19 cellular contexts compared by ENCODE assay signal in the genomic region with DNA sequence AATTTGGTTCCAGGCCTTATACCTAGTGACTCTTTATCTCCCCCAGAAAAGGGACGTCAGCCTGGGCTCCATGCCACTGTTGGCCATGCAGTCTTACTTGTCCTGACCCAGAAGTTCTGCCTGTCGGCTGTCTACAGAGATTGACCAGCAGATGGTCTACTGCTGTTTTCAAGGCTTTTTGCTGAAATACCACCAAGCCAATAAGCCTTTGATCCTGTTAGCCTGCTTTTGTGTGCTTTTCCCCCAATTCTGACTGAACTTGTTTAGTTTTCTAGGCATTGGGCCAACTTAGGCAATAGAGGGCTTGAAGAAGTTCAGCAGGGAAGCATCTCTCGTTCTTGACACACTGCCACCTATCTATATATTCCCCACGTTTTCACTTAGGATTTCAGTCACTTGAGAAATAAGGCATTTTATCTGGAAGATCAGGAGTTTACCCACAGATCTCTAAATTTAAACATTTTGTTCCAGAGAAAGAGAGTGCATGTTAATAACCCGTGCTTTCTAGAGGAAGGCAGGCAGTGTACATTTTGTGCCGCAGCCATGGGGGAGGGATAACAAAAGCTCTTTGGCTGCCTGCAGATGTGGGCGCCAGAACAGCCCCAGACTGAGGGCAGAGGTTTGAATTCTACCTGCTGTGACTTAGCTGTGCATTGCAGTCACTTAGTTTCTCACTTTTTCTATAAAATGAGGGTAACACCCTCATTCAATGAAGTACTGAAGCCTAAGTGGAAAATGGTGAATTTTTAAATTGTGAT. TPM values are rescaled to one million over a fixed set of nuclear protein-coding genes. Genes with fewer than 3 reads are reported as not detected.
A peak's percentile ranks its signal among the peaks of the same experiment; 100 is the strongest.
DNase-seq lines count a peak whose midpoint lies in the region; ATAC-seq and TF ChIP-seq lines count a peak whose summit lies in the region.
"Had no signal": no experiment of that assay in that cellular context is flagged by ENCODE, and none has a peak within 500 bp of the region (broad histone marks: within the 10 kb centered on the region; RNA-seq: fewer than 3 reads in every experiment).

No MANE protein-coding gene starts in this region.

- H3K9me3 ChIP-seq in naive thymus-derived CD4-positive, alpha-beta T cell (ENCODE audit: control insufficient read depth in 2 of 3, low read length in 3 of 3), result no peaks in the 10 kb centered on the region
- no peaks in the 10 kb centered on the region for H3K9me3 ChIP-seq in thyroid gland
- H3K9me3 ChIP-seq: Caco-2, SK-N-SH had no signal

- in situ Hi-C loops in KBM-7 (cut with MboI; ENCODE audit: low pct_unique_long_range_greater_than_20kb, low sequenced_read_pairs), result no loop called here

- ATAC-seq in Right ventricle myocardium inferior, result peak; percentile 79
- ATAC-seq in naive thymus-derived CD4-positive, alpha-beta T cell, result no peak
- ATAC-seq: activated CD8-positive, alpha-beta T cell treated with anti-CD3 and anti-CD28 coated beads for 36 hours; PC-3 had no signal

- no peaks in the 10 kb centered on the region for H3K4me1 Mint-ChIP-seq in naive thymus-derived CD4-positive, alpha-beta T cell
- no peaks in the 10 kb centered on the region for H3K4me1 Mint-ChIP-seq in activated naive CD4-positive, alpha-beta T cell treated with anti-CD3 and anti-CD28 coated beads, Interleukin-2, amount 10 ng/mL, durations not matched to agents 7 days and 5 days

- TF ChIP-seq POLR2A in thyroid gland (IDR thresholded peaks at IDR 0.05), result no peak

- no peak for TF ChIP-seq CTCF in fibroblast of the aortic adventitia (IDR thresholded peaks at IDR 0.05; ENCODE audit: insufficient read depth, low read length)
- TF ChIP-seq CTCF in thyroid gland (IDR thresholded peaks at IDR 0.05), result no peak

- no peak overlapping the region for H3K4me3 ChIP-seq in fibroblast of the aortic adventitia (ENCODE audit: low read depth, low read length)
- H3K4me3 ChIP-seq in naive thymus-derived CD4-positive, alpha-beta T cell (ENCODE audit: low read length), result no peak overlapping the region
- H3K4me3 ChIP-seq in thyroid gland (replicated peaks in 1 of 3), result no peak overlapping the region

- H3K9me3 Mint-ChIP-seq in naive thymus-derived CD4-positive, alpha-beta T cell, result no peaks in the 10 kb centered on the region
- H3K9me3 Mint-ChIP-seq in activated naive CD4-positive, alpha-beta T cell treated with anti-CD3 and anti-CD28 coated beads, Interleukin-2, amount 10 ng/mL, durations not matched to agents 7 days and 5 days, result no peaks in the 10 kb centered on the region
- H3K9me3 Mint-ChIP-seq: activated CD8-positive, alpha-beta T cell treated with anti-CD3 and anti-CD28 coated beads for 36 hours; activated T-helper 2 cell treated with anti-CD3 and anti-CD28 coated beads, Interferon-gamma antibody, Interleukin-2, Interleukin-4, amounts not matched to agents 10 μg/mL and 5 μg/mL and 100 μg/mL, durations not matched to agents 14 hours and 24 hours and 36 hours; HFFc6 had no signal

- no peaks in the 10 kb centered on the region for H3K4me1 ChIP-seq in naive thymus-derived CD4-positive, alpha-beta T cell (ENCODE audit: control insufficient read depth in 2 of 2, insufficient read depth in 2 of 2, low read length in 2 of 2)
- peaks cover 0 to 5% of the 10 kb centered on the region in 2 donors for H3K4me1 ChIP-seq in thyroid gland
- H3K4me1 ChIP-seq: Caco-2 had no signal

- H3K27ac Mint-ChIP-seq in naive thymus-derived CD4-positive, alpha-beta T cell, result peak overlapping the region in 6 of 9 donors; percentile 4 to 81 (median 54)
- no peak overlapping the region for H3K27ac Mint-ChIP-seq in activated naive CD4-positive, alpha-beta T cell treated with anti-CD3 and anti-CD28 coated beads, Interleukin-2, amount 10 ng/mL, durations not matched to agents 7 days and 5 days
- H3K27ac Mint-ChIP-seq: activated CD8-positive, alpha-beta T cell treated with anti-CD3 and anti-CD28 coated beads for 36 hours; activated T-helper 2 cell treated with anti-CD3 and anti-CD28 coated beads, Interferon-gamma antibody, Interleukin-2, Interleukin-4, amounts not matched to agents 10 μg/mL and 5 μg/mL and 100 μg/mL, durations not matched to agents 14 hours and 24 hours and 36 hours; HFFc6 had no signal

- H3K36me3 ChIP-seq in naive thymus-derived CD4-positive, alpha-beta T cell (ENCODE audit: control insufficient read depth in 2 of 3, insufficient read depth in 3 of 3, low read length in 3 of 3), result peaks cover 7 to 75% (median 30%) of the 10 kb centered on the region in 3 experiments
- peaks cover 43 to 53% of the 10 kb centered on the region in 2 donors for H3K36me3 ChIP-seq in thyroid gland

- 41 to 48% methylated on average over 7 of the region's 7 CpGs for WGBS in thyroid gland, 2 donors

- H3K27ac ChIP-seq in naive thymus-derived CD4-positive, alpha-beta T cell (ENCODE audit: low read depth, low read length), result no peak overlapping the region
- no peak overlapping the region for H3K27ac ChIP-seq in thyroid gland

- no peak overlapping the region for H3K4me3 Mint-ChIP-seq in naive thymus-derived CD4-positive, alpha-beta T cell
- H3K4me3 Mint-ChIP-seq in activated naive CD4-positive, alpha-beta T cell treated with anti-CD3 and anti-CD28 coated beads, Interleukin-2, amount 10 ng/mL, durations not matched to agents 7 days and 5 days, result no peak overlapping the region
- H3K4me3 Mint-ChIP-seq: activated CD8-positive, alpha-beta T cell treated with anti-CD3 and anti-CD28 coated beads for 36 hours; HFFc6 had no signal

- H3K27me3 Mint-ChIP-seq in naive thymus-derived CD4-positive, alpha-beta T cell, result no peaks in the 10 kb centered on the region
- no peaks in the 10 kb centered on the region for H3K27me3 Mint-ChIP-seq in activated naive CD4-positive, alpha-beta T cell treated with anti-CD3 and anti-CD28 coated beads, Interleukin-2, amount 10 ng/mL, durations not matched to agents 7 days and 5 days
- H3K27me3 Mint-ChIP-seq: activated CD8-positive, alpha-beta T cell treated with anti-CD3 and anti-CD28 coated beads for 36 hours had no signal

- CTCF ChIA-PET in naive thymus-derived CD4-positive, alpha-beta T cell (lab: Charles Lee), result no interaction called here
- CTCF ChIA-PET in activated naive CD4-positive, alpha-beta T cell treated with anti-CD3 and anti-CD28 coated beads, Interleukin-2, amount 10 ng/mL, durations not matched to agents 7 days and 5 days (lab: Charles Lee), result interaction anchor here (2.3 to 2.5 kb wide), 2 partner anchors 85 to 111 kb away, joined by 10 to 16 read pairs; no protein-coding TSS in a partner anchor

- POLR2A ChIA-PET in naive thymus-derived CD4-positive, alpha-beta T cell (lab: Charles Lee), result interaction anchor here (1.4 kb wide), 1 partner anchor 11 kb away, joined by 4 read pairs; no protein-coding TSS in a partner anchor

- intact Hi-C loops in Right ventricle myocardium inferior (cut with DNase I) (no loop called here), cardiac septum (cut with DNase I) (no loop called here), thyroid gland (cut with DNase I) (no loop called here)
- intact Hi-C loops in naive thymus-derived CD4-positive, alpha-beta T cell (cut with micrococcal nuclease), result no loop called here

- no peaks in the 10 kb centered on the region for H3K27me3 ChIP-seq in naive thymus-derived CD4-positive, alpha-beta T cell (ENCODE audit: control insufficient read depth in 2 of 2, insufficient read depth in 2 of 2, low read length in 2 of 2)
- H3K27me3 ChIP-seq in thyroid gland, result no peaks in the 10 kb centered on the region

- DNase-seq in Right ventricle myocardium inferior (ENCODE audit: missing footprints) (no peak), cardiac septum (ENCODE audit: low spot score) (no peak), fibroblast of the aortic adventitia (ENCODE audit: low read depth) (peak; percentile 31), thyroid gland (peak; percentile 26 to 28), KBM-7 (no peak), NCI-H2081 (lab: John Stamatoyannopoulos, UW) (no peak)
- DNase-seq in naive thymus-derived CD4-positive, alpha-beta T cell, result no peak
- no peak for DNase-seq in activated naive CD4-positive, alpha-beta T cell treated with anti-CD3 and anti-CD28 coated beads, Interleukin-2, amount 10 ng/mL, durations not matched to agents 7 days and 5 days
- DNase-seq: ACHN; activated CD8-positive, alpha-beta T cell treated with anti-CD3 and anti-CD28 coated beads for 36 hours; Caco-2; effector CD4-positive, alpha-beta T cell; foreskin melanocyte; HFFc6; NCI-H1694; NCI-H524; PC-3; SK-N-SH had no signal

- H3K36me3 Mint-ChIP-seq in naive thymus-derived CD4-positive, alpha-beta T cell, result peaks cover 8 to 40% (median 22%) of the 10 kb centered on the region in 5 donors
- H3K36me3 Mint-ChIP-seq in activated naive CD4-positive, alpha-beta T cell treated with anti-CD3 and anti-CD28 coated beads, Interleukin-2, amount 10 ng/mL, durations not matched to agents 7 days and 5 days, result peaks cover 47% of the 10 kb centered on the region

RNA-seq across cellular contexts. Expression of a gene that starts 12.3 kb away (rescaled TPM):
- total RNA-seq in Right ventricle myocardium inferior (0.30 TPM), cardiac septum (0.40 TPM), fibroblast of the aortic adventitia (ENCODE audit: low replicate concordance) (0.09 and 0.49 TPM in 2 replicates), thyroid gland (1 to 10 TPM in 2 of 4 donors, under 1 TPM in 2; 0.22 to 1.3 (median 0.92) TPM)
- 100 to 1,000 TPM; 140 to 245 (median 215) TPM for total RNA-seq in naive thymus-derived CD4-positive, alpha-beta T cell
- polyA plus RNA-seq in naive thymus-derived CD4-positive, alpha-beta T cell, result 10 to 100 TPM; 12.7 to 28.7 TPM

RNA-seq across cellular contexts. Expression of a gene that starts 27.5 kb away (rescaled TPM):
- total RNA-seq in Right ventricle myocardium inferior (9.7 TPM), cardiac septum (9.3 TPM), fibroblast of the aortic adventitia (ENCODE audit: low replicate concordance) (8.8 and 23.1 TPM in 2 replicates), thyroid gland (10 to 100 TPM in 3 of 4 donors, 1 to 10 TPM in 1; 9.3 to 28.7 (median 21.5) TPM)
- 10 to 100 TPM; 29.3 to 44.1 (median 34.4) TPM for total RNA-seq in naive thymus-derived CD4-positive, alpha-beta T cell
- 10 to 100 TPM; 25.4 to 33.2 TPM for polyA plus RNA-seq in naive thymus-derived CD4-positive, alpha-beta T cell

RNA-seq across cellular contexts. Expression of a gene that starts 28.2 kb away (rescaled TPM):
- total RNA-seq in Right ventricle myocardium inferior (3.7 TPM), cardiac septum (3.4 TPM), fibroblast of the aortic adventitia (ENCODE audit: low replicate concordance) (1.4 TPM in 1 of 2 replicates, not detected in the other), thyroid gland (1 to 10 TPM; 2.5 to 8.8 (median 5.0) TPM)
- 10 to 100 TPM in 1 of 5 experiments, 1 to 10 TPM in 4; 4.5 to 11.2 (median 4.7) TPM for total RNA-seq in naive thymus-derived CD4-positive, alpha-beta T cell
- 10 to 100 TPM in 1 of 2 donors, 1 to 10 TPM in 1; 9.3 to 15.1 TPM for polyA plus RNA-seq in naive thymus-derived CD4-positive, alpha-beta T cell

RNA-seq across cellular contexts. Expression of a gene that starts 34.0 kb away (rescaled TPM):
- 9.9 TPM for total RNA-seq in Right ventricle myocardium inferior
- total RNA-seq in cardiac septum, result 8.5 TPM
- total RNA-seq in fibroblast of the aortic adventitia (ENCODE audit: low replicate concordance), result 14.1 and 19.2 TPM in 2 replicates
- 1 to 10 TPM; 4.9 to 8.3 (median 7.8) TPM for total RNA-seq in naive thymus-derived CD4-positive, alpha-beta T cell
- polyA plus RNA-seq in naive thymus-derived CD4-positive, alpha-beta T cell, result 1 to 10 TPM; 1.1 to 2.5 TPM
- 10 to 100 TPM; 14.2 to 33.2 (median 21.9) TPM for total RNA-seq in thyroid gland

RNA-seq across cellular contexts. Expression of a gene that starts 34.0 kb away (rescaled TPM):
- 3.0 TPM for total RNA-seq in Right ventricle myocardium inferior
- 5.6 TPM for total RNA-seq in cardiac septum
- 3.3 and 14.8 TPM in 2 replicates for total RNA-seq in fibroblast of the aortic adventitia (ENCODE audit: low replicate concordance)
- total RNA-seq in naive thymus-derived CD4-positive, alpha-beta T cell, result 1 to 10 TPM; 4.3 to 6.4 (median 4.7) TPM
- polyA plus RNA-seq in naive thymus-derived CD4-positive, alpha-beta T cell, result 1 to 10 TPM; 3.5 to 5.7 TPM
- 10 to 100 TPM in 1 of 4 donors, 1 to 10 TPM in 3; 3.9 to 10.7 (median 6.9) TPM for total RNA-seq in thyroid gland
- total RNA-seq: PC-3 had no signal

Comparison
In these comparisons a context has a peak if more than half of its experiments do, and no peak if none do; other contexts are left out.
1. DNase-seq: peak in fibroblast of the aortic adventitia (single experiment) and thyroid gland (2 of 2); none in Right ventricle myocardium inferior (single experiment), cardiac septum (single experiment), naive thymus-derived CD4-positive, alpha-beta T cell (0 of 9), KBM-7 (single experiment), activated naive CD4-positive, alpha-beta T cell treated with anti-CD3 and anti-CD28 coated beads, Interleukin-2, amount 10 ng/mL, durations not matched to agents 7 days and 5 days (single experiment) and NCI-H2081 (0 of 2).
2. RNA of a gene that starts 12.3 kb away (total RNA-seq): 140 to 245 TPM in naive thymus-derived CD4-positive, alpha-beta T cell; 0.22 to 1.3 TPM in thyroid gland, 0.40 TPM in cardiac septum (single experiment), 0.30 TPM in Right ventricle myocardium inferior (single experiment) and 0.09 to 0.49 TPM in fibroblast of the aortic adventitia; every median in the first group is over 10 times any median in the second.